Comparison of ENCODE assay signal across 9 cellular contexts in genomic region chr15:88657326-88658069, GRCh38. TPM values are rescaled to one million over a fixed set of nuclear protein-coding genes. Genes with fewer than 3 reads are reported as not detected.
A peak's percentile ranks its signal among the peaks of the same experiment; 100 is the strongest.
DNase-seq lines count a peak whose midpoint lies in the region; ATAC-seq, FAIRE-seq and TF ChIP-seq lines count a peak whose summit lies in the region.
"Had no signal": no experiment of that assay in that cellular context is flagged by ENCODE, and none has a peak within 500 bp of the region (broad histone marks: within the 10 kb centered on the region; RNA-seq: fewer than 3 reads in every experiment).

No MANE protein-coding gene starts in this region.

- no peak overlapping the region for H3K27ac Mint-ChIP-seq in neural crest cell (ENCODE audit: unreplicated experiment)
- H3K27ac Mint-ChIP-seq: T-helper 1 cell treated with Interleukin-12 subunit alpha and Interleukin-12 subunit beta and Interleukin-4 antibody, amounts not matched to agents 30 μg/mL and 1 μg/mL, for 36 hours had no signal

- H3K4me1 Mint-ChIP-seq in neural crest cell: no peaks in the 10 kb centered on the region

- peaks cover 3% of the 10 kb centered on the region for H3K9me3 Mint-ChIP-seq in neural crest cell
- H3K9me3 Mint-ChIP-seq: T-helper 1 cell treated with Interleukin-12 subunit alpha and Interleukin-12 subunit beta and Interleukin-4 antibody, amounts not matched to agents 30 μg/mL and 1 μg/mL, for 36 hours had no signal

- TF ChIP-seq CTCF in Peyer's patch (IDR thresholded peaks at IDR 0.05) (peak in 4 of 6 experiments; percentile 47 to 60 (median 59)), epithelial cell of proximal tubule (conservative IDR thresholded peaks at IDR 0.05; ENCODE audit: low read depth, low read length) (peak; percentile 87), neural crest cell (conservative IDR thresholded peaks at IDR 0.05) (peak; percentile 78)

- no peaks in the 10 kb centered on the region for H3K36me3 Mint-ChIP-seq in neural crest cell (ENCODE audit: low read depth)

- peaks cover 0 to 6% (median 2%) of the 10 kb centered on the region in 4 donors for H3K4me1 ChIP-seq in Peyer's patch

- H3K4me3 Mint-ChIP-seq in neural crest cell: no peak overlapping the region
- H3K4me3 Mint-ChIP-seq: T-helper 1 cell treated with Interleukin-12 subunit alpha and Interleukin-12 subunit beta and Interleukin-4 antibody, amounts not matched to agents 30 μg/mL and 1 μg/mL, for 36 hours had no signal

- H3K4me3 ChIP-seq in Peyer's patch: no peak overlapping the region
- H3K4me3 ChIP-seq in epithelial cell of proximal tubule (ENCODE audit: low read depth, low read length): no peak overlapping the region

- TF ChIP-seq POLR2A in Peyer's patch (IDR thresholded peaks at IDR 0.05): no peak

- H3K9me3 ChIP-seq in Peyer's patch: no peaks in the 10 kb centered on the region

- H3K27ac ChIP-seq in Peyer's patch: peak overlapping the region in 2 of 4 donors; percentile 57 to 79

- no peaks in the 10 kb centered on the region for H3K36me3 ChIP-seq in Peyer's patch

- H3K27me3 Mint-ChIP-seq in neural crest cell (ENCODE audit: low read depth): peaks cover 5% of the 10 kb centered on the region

- peak; percentile 76 for DNase-seq in COLO829 (ENCODE audit: low spot score)
- DNase-seq in GM19239 (ENCODE audit: insufficient read length, low spot score): no peak
- DNase-seq in Peyer's patch: peak in 1 of 3 donors; percentile 54
- DNase-seq in epithelial cell of proximal tubule (ENCODE audit: low read depth): no peak
- DNase-seq in neural crest cell (ENCODE audit: low read depth, low spot score): peak; percentile 45
- DNase-seq in NAMALWA (ENCODE audit: low spot score): no peak

- no peak for ATAC-seq in HG03521 (IDR thresholded peaks at IDR 0.05; ENCODE audit: unreplicated experiment)
- no peak for ATAC-seq in HG02588 (IDR thresholded peaks at IDR 0.05; ENCODE audit: unreplicated experiment)

- H3K27me3 ChIP-seq in Peyer's patch: no peaks in the 10 kb centered on the region

- FAIRE-seq in GM19239 (lab: Jason Lieb, UNC): peak; percentile 82

RNA-seq across cellular contexts. Expression of gene ISG20, which starts 18.7 kb away (rescaled TPM):
- total RNA-seq in Peyer's patch (10 to 100 TPM; 50.3 to 90.0 (median 70.6) TPM), epithelial cell of proximal tubule (7.6 and 17.3 TPM in 2 replicates), neural crest cell (1.1 and 1.5 TPM in 2 replicates)

RNA-seq across cellular contexts. Expression of gene AEN, which starts 36.4 kb away (rescaled TPM):
- 10 to 100 TPM in 2 of 4 donors, 1 to 10 TPM in 2; 9.6 to 17.3 (median 11.5) TPM for total RNA-seq in Peyer's patch
- 58.8 and 61.9 TPM in 2 replicates for total RNA-seq in epithelial cell of proximal tubule
- 45.7 and 47.9 TPM in 2 replicates for total RNA-seq in neural crest cell

Comparison
In these comparisons a context has a peak if more than half of its experiments do, and no peak if none do; other contexts are left out.
1. DNase-seq: peak in COLO829 (single experiment) and neural crest cell (single experiment); none in GM19239 (single experiment), epithelial cell of proximal tubule (single experiment) and NAMALWA (single experiment).
2. Peak in every context shown above with its lines, with median percentiles within 50 percentile points of each other: CTCF ChIP-seq.